Comparison of ENCODE assay signal across 7 cellular contexts in genomic region chr19:15330801-15331418, GRCh38. TPM values are rescaled to one million over a fixed set of nuclear protein-coding genes. Genes with fewer than 3 reads are reported as not detected.
A peak's percentile ranks its signal among the peaks of the same experiment; 100 is the strongest.
DNase-seq lines count a peak whose midpoint lies in the region; ATAC-seq lines count a peak whose summit lies in the region.

No MANE protein-coding gene starts in this region.

- peak; percentile 92 for DNase-seq in RPMI7951 (ENCODE audit: low read depth)
- DNase-seq in effector memory CD4-positive, alpha-beta T cell: peak; percentile 12 to 21 (median 15)
- no peak for DNase-seq in stimulated activated naive CD4-positive, alpha-beta T cell treated with Interleukin-2 at 50 U/mL for 16 hours (lab: John Stamatoyannopoulos, UW)
- DNase-seq in posterior vena cava (ENCODE audit: low spot score): no peak

- ATAC-seq in GM21515 (IDR thresholded peaks at IDR 0.05; ENCODE audit: unreplicated experiment): peak; percentile 8
- no peak for ATAC-seq in HG03520 (IDR thresholded peaks at IDR 0.05; ENCODE audit: unreplicated experiment)

- no peaks in the 10 kb centered on the region for H3K27me3 ChIP-seq in effector memory CD4-positive, alpha-beta T cell (replicated peaks; ENCODE audit: control insufficient read depth, insufficient read depth, low read length, poor library complexity, severe bottlenecking)
- H3K27me3 ChIP-seq in muscle layer of duodenum (ENCODE audit: low read depth, low read length): no peaks in the 10 kb centered on the region

- peaks cover 38% of the 10 kb centered on the region for H3K4me1 ChIP-seq in effector memory CD4-positive, alpha-beta T cell (ENCODE audit: control insufficient read depth, insufficient read depth, low read length, poor library complexity, severe bottlenecking)
- peaks cover 16 to 51% of the 10 kb centered on the region in 2 donors for H3K4me1 ChIP-seq in muscle layer of duodenum (ENCODE audit: control insufficient read depth in 1 of 2, insufficient read depth in 2 of 2, low read length in 2 of 2)

- H3K36me3 ChIP-seq in effector memory CD4-positive, alpha-beta T cell (ENCODE audit: control insufficient read depth, insufficient read depth, low read length): no peaks in the 10 kb centered on the region
- peaks cover 0 to 5% of the 10 kb centered on the region in 2 donors for H3K36me3 ChIP-seq in muscle layer of duodenum (ENCODE audit: control insufficient read depth in 1 of 2, insufficient read depth in 2 of 2, low read length in 2 of 2)

- H3K4me3 ChIP-seq in effector memory CD4-positive, alpha-beta T cell (ENCODE audit: insufficient read depth, low read depth, low read length, poor library complexity, severe bottlenecking): peak overlapping the region; percentile 94
- peak overlapping the region; percentile 86 to 92 for H3K4me3 ChIP-seq in muscle layer of duodenum (ENCODE audit: low read depth in 1 of 2, low read length in 2 of 2)

- no peaks in the 10 kb centered on the region for H3K9me3 ChIP-seq in effector memory CD4-positive, alpha-beta T cell (ENCODE audit: control insufficient read depth, low read length)
- H3K9me3 ChIP-seq in muscle layer of duodenum (ENCODE audit: control insufficient read depth in 1 of 2, low read length in 2 of 2): no peaks in the 10 kb centered on the region

- intact Hi-C loops in posterior vena cava (cut with DNase I): loop anchor here (5.0 to 10.0 kb wide), 2 partner anchors 66 to 69 kb away; no protein-coding TSS in a partner anchor

- H3K27ac ChIP-seq in effector memory CD4-positive, alpha-beta T cell (ENCODE audit: insufficient read depth, low read length, poor library complexity, severe bottlenecking): peak overlapping the region; percentile 77
- peak overlapping the region; percentile 91 for H3K27ac ChIP-seq in muscle layer of duodenum (ENCODE audit: low read length)

RNA-seq across cellular contexts. Expression of gene BRD4, which starts 1.4 kb away (rescaled TPM):
- 8.3 and 9.1 TPM in 2 replicates for total RNA-seq in RPMI7951 (2014; rRNA removed; shearing (Covaris generic))
- total RNA-seq in posterior vena cava: 10 to 100 TPM; 77.5 to 89.6 TPM

RNA-seq across cellular contexts. Expression of gene AKAP8, which starts 48.7 kb away (rescaled TPM):
- 9.5 and 11.6 TPM in 2 replicates for total RNA-seq in RPMI7951 (2014; rRNA removed; shearing (Covaris generic))
- 10 to 100 TPM; 24.2 to 33.6 TPM for total RNA-seq in posterior vena cava

Comparison
In these comparisons a context has a peak if more than half of its experiments do, and no peak if none do; other contexts are left out.
1. DNase-seq: peak in RPMI7951 (single experiment) and effector memory CD4-positive, alpha-beta T cell (3 of 3); none in stimulated activated naive CD4-positive, alpha-beta T cell treated with Interleukin-2 at 50 U/mL for 16 hours (single experiment) and posterior vena cava (single experiment).